ENCODE assay signal across 9 cellular contexts in genomic region chr18:63292844-63293683, GRCh38.
DNase-seq lines count a peak whose midpoint lies in the region; ATAC-seq and TF ChIP-seq lines count a peak whose summit lies in the region.
"Had no signal": no experiment of that assay in that cellular context is flagged by ENCODE, and none has a peak within 500 bp of the region (broad histone marks: within the 10 kb centered on the region; RNA-seq: fewer than 3 reads in every experiment).

No MANE protein-coding gene starts in this region.

- peak; percentile 62 to 64 for DNase-seq in NOMO-1 (lab: John Stamatoyannopoulos, UW; ENCODE audit: unreplicated experiment in 2 of 2)
- peak; percentile 80 for DNase-seq in left kidney (ENCODE audit: low read depth, low spot score)
- DNase-seq in putamen (ENCODE audit: low spot score) = no peak
- DNase-seq in NCI-H2107 (lab: John Stamatoyannopoulos, UW) = no peak
- DNase-seq in globus pallidus (ENCODE audit: low spot score) = no peak
- DNase-seq: H7 had no signal

- peak; percentile 47 for ATAC-seq in GM18517 (IDR thresholded peaks at IDR 0.05; ENCODE audit: unreplicated experiment)
- peak; percentile 57 for ATAC-seq in GM21717 (IDR thresholded peaks at IDR 0.05; ENCODE audit: unreplicated experiment)
- no peak for ATAC-seq in SK-N-SH treated with all-trans-retinoic acid at 6 μM for 48 hours

TF ChIP-seq in SK-N-SH treated with all-trans-retinoic acid at 6 μM for 48 hours, 23 proteins besides CTCF, POLR2A, EP300 and RAD21:
- TF ChIP-seq SNAI2 (CRISPR knock-in tag; IDR thresholded peaks at IDR 0.05) = no peak
- no peak for TF ChIP-seq TSHZ2 (CRISPR knock-in tag; IDR thresholded peaks at IDR 0.05)
- no peak for TF ChIP-seq OSR1 (CRISPR knock-in tag; IDR thresholded peaks at IDR 0.05)
- TF ChIP-seq ZFP30 (CRISPR knock-in tag; IDR thresholded peaks at IDR 0.05) = no peak
- TF ChIP-seq ZC3H10 (CRISPR knock-in tag; IDR thresholded peaks at IDR 0.05) = no peak
- TF ChIP-seq ISL1 (CRISPR knock-in tag; IDR thresholded peaks at IDR 0.05) = no peak
- no peak for TF ChIP-seq TCF4 (CRISPR knock-in tag; IDR thresholded peaks at IDR 0.05; ENCODE audit: borderline replicate concordance)
- TF ChIP-seq POU6F1 (CRISPR knock-in tag; IDR thresholded peaks at IDR 0.05; ENCODE audit: borderline replicate concordance, low read depth) = no peak
- no peak for TF ChIP-seq ZNF565 (CRISPR knock-in tag; conservative IDR thresholded peaks at IDR 0.05; ENCODE audit: low read depth)
- TF ChIP-seq ZFP3 (CRISPR knock-in tag; IDR thresholded peaks at IDR 0.05) = no peak
- no peak for TF ChIP-seq TOX (CRISPR knock-in tag; IDR thresholded peaks at IDR 0.05; ENCODE audit: borderline replicate concordance)
- TF ChIP-seq GLIS3 (CRISPR knock-in tag; IDR thresholded peaks at IDR 0.05) = no peak
- no peak for TF ChIP-seq PATZ1 (CRISPR knock-in tag; IDR thresholded peaks at IDR 0.05; ENCODE audit: borderline replicate concordance)
- no peak for TF ChIP-seq CSRNP3 (CRISPR knock-in tag; IDR thresholded peaks at IDR 0.05)
- no peak for TF ChIP-seq ESRRG (CRISPR knock-in tag; IDR thresholded peaks at IDR 0.05)
- no peak for TF ChIP-seq BACH2 (CRISPR knock-in tag; IDR thresholded peaks at IDR 0.05; ENCODE audit: borderline replicate concordance)
- no peak for TF ChIP-seq RARB (CRISPR knock-in tag; IDR thresholded peaks at IDR 0.05)
- TF ChIP-seq ZNF70 (CRISPR knock-in tag; IDR thresholded peaks at IDR 0.05) = no peak
- TF ChIP-seq ZNF8 (CRISPR knock-in tag; IDR thresholded peaks at IDR 0.05) = no peak

Comparison
In these comparisons a context has a peak if more than half of its experiments do, and no peak if none do; other contexts are left out.
1. DNase-seq: peak in NOMO-1 (2 of 2) and left kidney (single experiment); none in putamen (single experiment), NCI-H2107 (single experiment) and globus pallidus (single experiment).